ENCODE assay signal across 7 cellular contexts in genomic region chr19:42246869-42247630, GRCh38. TPM values are rescaled to one million over a fixed set of nuclear protein-coding genes. Genes with fewer than 3 reads are reported as not detected.
DNase-seq lines count a peak whose midpoint lies in the region; ATAC-seq lines count a peak whose summit lies in the region.
"Had no signal": no experiment of that assay in that cellular context is flagged by ENCODE, and none has a peak within 500 bp of the region (broad histone marks: within the 10 kb centered on the region; RNA-seq: fewer than 3 reads in every experiment).

No MANE protein-coding gene starts in this region.

- H3K4me3 ChIP-seq in naive thymus-derived CD4-positive, alpha-beta T cell (ENCODE audit: low read length) = no peak overlapping the region

- no peaks in the 10 kb centered on the region for H3K27me3 Mint-ChIP-seq in activated naive CD8-positive, alpha-beta T cell treated with anti-CD3 and anti-CD28 coated beads, Interleukin-2, amount 50 U/mL, for 24 hours
- no peaks in the 10 kb centered on the region for H3K27me3 Mint-ChIP-seq in naive thymus-derived CD4-positive, alpha-beta T cell

- peaks cover 22% of the 10 kb centered on the region for H3K36me3 Mint-ChIP-seq in activated naive CD8-positive, alpha-beta T cell treated with anti-CD3 and anti-CD28 coated beads, Interleukin-2, amount 50 U/mL, for 24 hours (ENCODE audit: low read depth)
- H3K36me3 Mint-ChIP-seq in naive thymus-derived CD4-positive, alpha-beta T cell = no peaks in the 10 kb centered on the region

- no peak overlapping the region for H3K27ac ChIP-seq in naive thymus-derived CD4-positive, alpha-beta T cell (ENCODE audit: low read depth, low read length)

- in situ Hi-C loops in Caki2 (cut with HindIII; ENCODE audit: low pct_unique_long_range_greater_than_20kb, low sequenced_read_pairs) = no loop called here

- H3K4me1 ChIP-seq in naive thymus-derived CD4-positive, alpha-beta T cell (ENCODE audit: control insufficient read depth in 2 of 2, insufficient read depth in 2 of 2, low read length in 2 of 2) = peaks cover 19 to 22% of the 10 kb centered on the region in 2 donors

- no peaks in the 10 kb centered on the region for H3K9me3 ChIP-seq in naive thymus-derived CD4-positive, alpha-beta T cell (ENCODE audit: control insufficient read depth in 2 of 3, low read length in 3 of 3)

- H3K36me3 ChIP-seq in naive thymus-derived CD4-positive, alpha-beta T cell (ENCODE audit: control insufficient read depth in 2 of 3, insufficient read depth in 3 of 3, low read length in 3 of 3) = peaks cover 0 to 21% (median 0%) of the 10 kb centered on the region in 3 experiments

- H3K27ac Mint-ChIP-seq in activated naive CD8-positive, alpha-beta T cell treated with anti-CD3 and anti-CD28 coated beads, Interleukin-2, amount 50 U/mL, for 24 hours = peak overlapping the region; percentile 57
- peak overlapping the region in 7 of 9 donors; percentile 3 to 83 (median 63) for H3K27ac Mint-ChIP-seq in naive thymus-derived CD4-positive, alpha-beta T cell

- intact Hi-C loops in naive thymus-derived CD4-positive, alpha-beta T cell (cut with micrococcal nuclease) = loop anchor here in 1 of 2 donors (10.0 kb wide), 1 partner anchor 362 kb away; the partner anchor contains the start of gene ARHGEF1

- H3K4me1 Mint-ChIP-seq in activated naive CD8-positive, alpha-beta T cell treated with anti-CD3 and anti-CD28 coated beads, Interleukin-2, amount 50 U/mL, for 24 hours = peaks cover 46% of the 10 kb centered on the region
- peaks cover 30 to 54% (median 51%) of the 10 kb centered on the region in 7 donors for H3K4me1 Mint-ChIP-seq in naive thymus-derived CD4-positive, alpha-beta T cell

- CTCF ChIA-PET in naive thymus-derived CD4-positive, alpha-beta T cell (lab: Charles Lee) = interaction anchor here (1.1 to 5.7 kb wide), 6 partner anchors 27 to 107 kb away, joined by 3 to 25 read pairs (median 4); partner anchors contain the start of gene ZNF526

- ATAC-seq in activated naive CD8-positive, alpha-beta T cell treated with anti-CD3 and anti-CD28 coated beads, Interleukin-2, amount 50 U/mL, for 24 hours = no peak
- no peak for ATAC-seq in naive thymus-derived CD4-positive, alpha-beta T cell

- H3K27me3 ChIP-seq in naive thymus-derived CD4-positive, alpha-beta T cell (ENCODE audit: control insufficient read depth in 2 of 2, insufficient read depth in 2 of 2, low read length in 2 of 2) = no peaks in the 10 kb centered on the region

- POLR2A ChIA-PET in naive thymus-derived CD4-positive, alpha-beta T cell (lab: Charles Lee) = interaction anchor here (0.7 to 3.7 kb wide), 6 partner anchors 9 to 35 kb away, joined by 3 to 22 read pairs (median 5); partner anchors contain the start of gene CIC

- H3K4me3 Mint-ChIP-seq in activated naive CD8-positive, alpha-beta T cell treated with anti-CD3 and anti-CD28 coated beads, Interleukin-2, amount 50 U/mL, for 24 hours = no peak overlapping the region
- peak overlapping the region in 2 of 10 donors; percentile 22 to 25 for H3K4me3 Mint-ChIP-seq in naive thymus-derived CD4-positive, alpha-beta T cell

- H3K9me3 Mint-ChIP-seq in activated naive CD8-positive, alpha-beta T cell treated with anti-CD3 and anti-CD28 coated beads, Interleukin-2, amount 50 U/mL, for 24 hours = no peaks in the 10 kb centered on the region
- H3K9me3 Mint-ChIP-seq in naive thymus-derived CD4-positive, alpha-beta T cell = peaks cover 0 to 2% (median 0%) of the 10 kb centered on the region in 11 donors

- peak; percentile 16 for DNase-seq in Caki2 (ENCODE audit: low read depth)
- no peak for DNase-seq in activated naive CD8-positive, alpha-beta T cell treated with anti-CD3 and anti-CD28 coated beads, Interleukin-2, amount 50 U/mL, for 24 hours
- no peak for DNase-seq in naive thymus-derived CD4-positive, alpha-beta T cell
- no peak for DNase-seq in NOMO-1 (lab: John Stamatoyannopoulos, UW; ENCODE audit: unreplicated experiment in 2 of 2)
- no peak for DNase-seq in DMS 273 treated with DMSO at 0.1 percent for 48 hours (lab: John Stamatoyannopoulos, UW)
- no peak for DNase-seq in iPS-NIHi7 (ENCODE audit: extremely low spot score)
- DNase-seq: activated effector memory CD4-positive, alpha-beta T cell treated with anti-CD3 and anti-CD28 coated beads, Interleukin-2, amount 50 U/mL, for 16 hours had no signal

RNA-seq across cellular contexts. Expression of gene GSK3A, which starts 4.6 kb away (rescaled TPM):
- total RNA-seq in Caki2 (2014; rRNA removed; shearing (Covaris generic); ENCODE audit: low replicate concordance) = 29.9 and 32.2 TPM in 2 replicates
- 10 to 100 TPM; 19.6 to 52.0 (median 33.0) TPM for total RNA-seq in naive thymus-derived CD4-positive, alpha-beta T cell
- polyA plus RNA-seq in naive thymus-derived CD4-positive, alpha-beta T cell = 10 to 100 TPM; 11.4 to 19.6 TPM

RNA-seq across cellular contexts. Expression of gene ERF, which starts 7.9 kb away (rescaled TPM):
- 47.1 and 49.5 TPM in 2 replicates for total RNA-seq in Caki2 (2014; rRNA removed; shearing (Covaris generic); ENCODE audit: low replicate concordance)
- total RNA-seq in naive thymus-derived CD4-positive, alpha-beta T cell = 100 to 1,000 TPM in 1 of 5 experiments, 10 to 100 TPM in 4; 42.5 to 105 (median 51.8) TPM
- polyA plus RNA-seq in naive thymus-derived CD4-positive, alpha-beta T cell = 10 to 100 TPM in 1 of 2 donors, 1 to 10 TPM in 1; 2.8 to 10.8 TPM

RNA-seq across cellular contexts. Expression of gene CIC, which starts 22.0 kb away (rescaled TPM):
- 13.6 and 27.5 TPM in 2 replicates for total RNA-seq in Caki2 (2014; rRNA removed; shearing (Covaris generic); ENCODE audit: low replicate concordance)
- total RNA-seq in naive thymus-derived CD4-positive, alpha-beta T cell = 100 to 1,000 TPM in 3 of 5 experiments, 10 to 100 TPM in 2; 90.4 to 134 (median 102) TPM
- 1 to 10 TPM; 1.5 to 2.6 TPM for polyA plus RNA-seq in naive thymus-derived CD4-positive, alpha-beta T cell

RNA-seq across cellular contexts. Expression of gene ZNF526, which starts 26.9 kb away (rescaled TPM):
- total RNA-seq in Caki2 (2014; rRNA removed; shearing (Covaris generic); ENCODE audit: low replicate concordance) = 8.4 and 12.4 TPM in 2 replicates
- 10 to 100 TPM in 4 of 5 experiments, 1 to 10 TPM in 1; 8.6 to 25.2 (median 22.7) TPM for total RNA-seq in naive thymus-derived CD4-positive, alpha-beta T cell
- 10 to 100 TPM in 1 of 2 donors, 1 to 10 TPM in 1; 4.0 to 11.8 TPM for polyA plus RNA-seq in naive thymus-derived CD4-positive, alpha-beta T cell

RNA-seq across cellular contexts. Expression of gene DEDD2, which starts 29.6 kb away (rescaled TPM):
- 72.2 and 128 TPM in 2 replicates for total RNA-seq in Caki2 (2014; rRNA removed; shearing (Covaris generic); ENCODE audit: low replicate concordance)
- total RNA-seq in naive thymus-derived CD4-positive, alpha-beta T cell = 100 to 1,000 TPM in 1 of 5 experiments, 10 to 100 TPM in 4; 47.9 to 104 (median 65.8) TPM
- polyA plus RNA-seq in naive thymus-derived CD4-positive, alpha-beta T cell = 100 to 1,000 TPM; 132 to 208 TPM
